ENCODE assay signal across 1 cellular context in the genomic region with DNA sequence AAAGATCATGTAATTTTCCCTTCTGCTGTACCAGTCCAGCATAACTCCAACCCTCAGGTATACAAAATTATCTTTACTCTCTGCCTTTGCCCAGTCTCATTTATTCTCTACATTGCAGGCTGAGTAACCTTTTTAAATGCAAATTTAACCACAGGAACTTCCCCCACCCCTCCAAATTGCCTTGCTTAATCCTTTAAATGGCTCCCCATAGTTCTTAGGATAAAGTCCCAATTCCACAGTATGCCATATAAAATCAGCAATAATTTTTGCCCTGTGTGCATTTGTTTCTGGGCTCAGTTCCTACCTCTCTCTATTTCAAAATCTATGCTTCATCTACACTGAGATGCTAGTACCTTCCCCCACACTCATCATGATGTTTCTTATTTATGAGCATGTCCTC.
TF ChIP-seq lines count a peak whose summit lies in the region.

No MANE protein-coding gene starts in this region.

TF ChIP-seq in GM23338, 12 proteins besides CTCF, POLR2A, EP300 and RAD21 (continued from another document):
- TF ChIP-seq, protein P1, sequence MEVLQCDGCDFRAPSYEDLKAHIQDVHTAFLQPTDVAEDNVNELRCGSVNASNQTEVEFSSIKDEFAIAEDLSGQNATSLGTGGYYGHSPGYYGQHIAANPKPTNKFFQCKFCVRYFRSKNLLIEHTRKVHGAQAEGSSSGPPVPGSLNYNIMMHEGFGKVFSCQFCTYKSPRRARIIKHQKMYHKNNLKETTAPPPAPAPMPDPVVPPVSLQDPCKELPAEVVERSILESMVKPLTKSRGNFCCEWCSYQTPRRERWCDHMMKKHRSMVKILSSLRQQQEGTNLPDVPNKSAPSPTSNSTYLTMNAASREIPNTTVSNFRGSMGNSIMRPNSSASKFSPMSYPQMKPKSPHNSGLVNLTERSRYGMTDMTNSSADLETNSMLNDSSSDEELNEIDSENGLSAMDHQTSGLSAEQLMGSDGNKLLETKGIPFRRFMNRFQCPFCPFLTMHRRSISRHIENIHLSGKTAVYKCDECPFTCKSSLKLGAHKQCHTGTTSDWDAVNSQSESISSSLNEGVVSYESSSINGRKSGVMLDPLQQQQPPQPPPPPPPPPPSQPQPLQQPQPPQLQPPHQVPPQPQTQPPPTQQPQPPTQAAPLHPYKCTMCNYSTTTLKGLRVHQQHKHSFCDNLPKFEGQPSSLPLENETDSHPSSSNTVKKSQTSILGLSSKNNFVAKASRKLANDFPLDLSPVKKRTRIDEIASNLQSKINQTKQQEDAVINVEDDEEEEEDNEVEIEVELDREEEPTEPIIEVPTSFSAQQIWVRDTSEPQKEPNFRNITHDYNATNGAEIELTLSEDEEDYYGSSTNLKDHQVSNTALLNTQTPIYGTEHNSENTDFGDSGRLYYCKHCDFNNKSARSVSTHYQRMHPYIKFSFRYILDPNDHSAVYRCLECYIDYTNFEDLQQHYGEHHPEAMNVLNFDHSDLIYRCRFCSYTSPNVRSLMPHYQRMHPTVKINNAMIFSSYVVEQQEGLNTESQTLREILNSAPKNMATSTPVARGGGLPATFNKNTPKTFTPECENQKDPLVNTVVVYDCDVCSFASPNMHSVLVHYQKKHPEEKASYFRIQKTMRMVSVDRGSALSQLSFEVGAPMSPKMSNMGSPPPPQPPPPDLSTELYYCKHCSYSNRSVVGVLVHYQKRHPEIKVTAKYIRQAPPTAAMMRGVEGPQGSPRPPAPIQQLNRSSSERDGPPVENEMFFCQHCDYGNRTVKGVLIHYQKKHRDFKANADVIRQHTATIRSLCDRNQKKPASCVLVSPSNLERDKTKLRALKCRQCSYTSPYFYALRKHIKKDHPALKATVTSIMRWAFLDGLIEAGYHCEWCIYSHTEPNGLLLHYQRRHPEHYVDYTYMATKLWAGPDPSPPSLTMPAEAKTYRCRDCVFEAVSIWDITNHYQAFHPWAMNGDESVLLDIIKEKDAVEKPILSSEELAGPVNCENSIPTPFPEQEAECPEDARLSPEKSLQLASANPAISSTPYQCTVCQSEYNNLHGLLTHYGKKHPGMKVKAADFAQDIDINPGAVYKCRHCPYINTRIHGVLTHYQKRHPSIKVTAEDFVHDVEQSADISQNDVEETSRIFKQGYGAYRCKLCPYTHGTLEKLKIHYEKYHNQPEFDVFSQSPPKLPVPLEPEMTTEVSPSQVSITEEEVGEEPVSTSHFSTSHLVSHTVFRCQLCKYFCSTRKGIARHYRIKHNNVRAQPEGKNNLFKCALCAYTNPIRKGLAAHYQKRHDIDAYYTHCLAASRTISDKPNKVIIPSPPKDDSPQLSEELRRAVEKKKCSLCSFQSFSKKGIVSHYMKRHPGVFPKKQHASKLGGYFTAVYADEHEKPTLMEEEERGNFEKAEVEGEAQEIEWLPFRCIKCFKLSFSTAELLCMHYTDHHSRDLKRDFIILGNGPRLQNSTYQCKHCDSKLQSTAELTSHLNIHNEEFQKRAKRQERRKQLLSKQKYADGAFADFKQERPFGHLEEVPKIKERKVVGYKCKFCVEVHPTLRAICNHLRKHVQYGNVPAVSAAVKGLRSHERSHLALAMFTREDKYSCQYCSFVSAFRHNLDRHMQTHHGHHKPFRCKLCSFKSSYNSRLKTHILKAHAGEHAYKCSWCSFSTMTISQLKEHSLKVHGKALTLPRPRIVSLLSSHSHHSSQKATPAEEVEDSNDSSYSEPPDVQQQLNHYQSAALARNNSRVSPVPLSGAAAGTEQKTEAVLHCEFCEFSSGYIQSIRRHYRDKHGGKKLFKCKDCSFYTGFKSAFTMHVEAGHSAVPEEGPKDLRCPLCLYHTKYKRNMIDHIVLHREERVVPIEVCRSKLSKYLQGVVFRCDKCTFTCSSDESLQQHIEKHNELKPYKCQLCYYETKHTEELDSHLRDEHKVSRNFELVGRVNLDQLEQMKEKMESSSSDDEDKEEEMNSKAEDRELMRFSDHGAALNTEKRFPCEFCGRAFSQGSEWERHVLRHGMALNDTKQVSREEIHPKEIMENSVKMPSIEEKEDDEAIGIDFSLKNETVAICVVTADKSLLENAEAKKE (CRISPR knock-in tag; IDR thresholded peaks at IDR 0.05), result no peak
- TF ChIP-seq JUNB (IDR thresholded peaks at IDR 0.05; ENCODE audit: unreplicated experiment), result no peak
- TF ChIP-seq ZNF331 (CRISPR knock-in tag; IDR thresholded peaks at IDR 0.05; ENCODE audit: low read depth), result no peak
- no peak for TF ChIP-seq EZH2 (IDR thresholded peaks at IDR 0.05; ENCODE audit: low read depth, unreplicated experiment)
- TF ChIP-seq ETS1 (IDR thresholded peaks at IDR 0.05), result no peak
- no peak for TF ChIP-seq CREB1 (CRISPR knock-in tag; IDR thresholded peaks at IDR 0.05; ENCODE audit: low read depth)
